Comparison of ENCODE assay signal across 12 cellular contexts in genomic region chr13:114236224-114236623, GRCh38. TPM values are rescaled to one million over a fixed set of nuclear protein-coding genes. Genes with fewer than 3 reads are reported as not detected.
DNase-seq lines count a peak whose midpoint lies in the region; ATAC-seq, FAIRE-seq and TF ChIP-seq lines count a peak whose summit lies in the region.
"Had no signal": no experiment of that assay in that cellular context is flagged by ENCODE, and none has a peak within 500 bp of the region (broad histone marks: within the 10 kb centered on the region; RNA-seq: fewer than 3 reads in every experiment).

No MANE protein-coding gene starts in this region.

- peak overlapping the region in 8 of 12 donors; percentile 59 to 99 (median 90) for H3K4me3 ChIP-seq in heart left ventricle
- peak overlapping the region; percentile 86 for H3K4me3 ChIP-seq in adipocyte (ENCODE audit: low read length)
- H3K4me3 ChIP-seq in liver (ENCODE audit: low read depth in 1 of 3, low read length in 3 of 3), result peak overlapping the region in 2 of 3 donors; percentile 82 to 99
- peak overlapping the region; percentile 94 for H3K4me3 ChIP-seq in upper lobe of right lung

- intact Hi-C loops in heart left ventricle (cut with DNase I) (no loop called here), Right ventricle myocardium inferior (cut with DNase I) (no loop called here), upper lobe of right lung (cut with DNase I) (no loop called here)

- WGBS in heart left ventricle, 4 donors, result 74 to 81% (median 78%) methylated on average over 4 of the region's 4 CpGs
- WGBS in liver, result 81% methylated on average over 4 of the region's 4 CpGs

- TF ChIP-seq POLR2A in heart left ventricle (IDR thresholded peaks at IDR 0.05), result no peak

- TF ChIP-seq CTCF in heart left ventricle (IDR thresholded peaks at IDR 0.05), result no peak
- TF ChIP-seq CTCF in liver (IDR thresholded peaks at IDR 0.05; ENCODE audit: low read depth, low read length, missing input control), result no peak
- no peak for TF ChIP-seq CTCF in upper lobe of right lung (IDR thresholded peaks at IDR 0.05)
- no peak for TF ChIP-seq CTCF in D721Med (IDR thresholded peaks at IDR 0.05; ENCODE audit: insufficient read depth, missing control alignments)

- H3K27me3 ChIP-seq in heart left ventricle, result no peaks in the 10 kb centered on the region
- no peaks in the 10 kb centered on the region for H3K27me3 ChIP-seq in adipocyte (replicated peaks; ENCODE audit: control insufficient read depth, insufficient read depth, low read length)
- H3K27me3 ChIP-seq in liver (ENCODE audit: control insufficient read depth in 4 of 4, insufficient read depth in 4 of 4, low read length in 3 of 4), result no peaks in the 10 kb centered on the region
- H3K27me3 ChIP-seq in upper lobe of right lung, result no peaks in the 10 kb centered on the region

- no peak for DNase-seq in heart left ventricle
- no peak for DNase-seq in Right ventricle myocardium inferior (ENCODE audit: missing footprints)
- no peak for DNase-seq in adipocyte (ENCODE audit: low read depth)
- no peak for DNase-seq in upper lobe of right lung
- DNase-seq in stimulated activated CD4-positive, alpha-beta T cell treated with anti-CD3 and anti-CD28 coated beads, Interleukin-12 subunit alpha, Interleukin-12 subunit beta, amount 100 ng/mL, for 4 hours, result no peak
- DNase-seq in D721Med (ENCODE audit: insufficient read length, low spot score), result no peak
- DNase-seq: activated effector memory CD4-positive, alpha-beta T cell treated with anti-CD3 and anti-CD28 coated beads, Interleukin-2, amount 50 U/mL, for 16 hours; DMS79 treated with DMSO at 0.1 percent for 48 hours had no signal

- no peak for FAIRE-seq in D721Med (lab: Jason Lieb, UNC)

- ATAC-seq in heart left ventricle (no peak), Right ventricle myocardium inferior (no peak), upper lobe of right lung (no peak), HG03565 (IDR thresholded peaks at IDR 0.05; ENCODE audit: unreplicated experiment) (no peak)

- peaks cover 0 to 48% (median 44%) of the 10 kb centered on the region in 9 donors for H3K36me3 ChIP-seq in heart left ventricle
- peaks cover 42% of the 10 kb centered on the region for H3K36me3 ChIP-seq in adipocyte (ENCODE audit: control insufficient read depth, insufficient read depth, low read length, severe bottlenecking)
- H3K36me3 ChIP-seq in liver (ENCODE audit: control insufficient read depth in 4 of 4, insufficient read depth in 3 of 4, low read depth in 1 of 4, low read length in 3 of 4), result peaks cover 4 to 35% (median 31%) of the 10 kb centered on the region in 4 donors
- H3K36me3 ChIP-seq in upper lobe of right lung, result peaks cover 47% of the 10 kb centered on the region

- H3K9me3 ChIP-seq in heart left ventricle (no peaks in the 10 kb centered on the region), adipocyte (ENCODE audit: control insufficient read depth, low read length) (no peaks in the 10 kb centered on the region), liver (ENCODE audit: control insufficient read depth in 4 of 4, low read length in 3 of 4) (no peaks in the 10 kb centered on the region), upper lobe of right lung (no peaks in the 10 kb centered on the region)

- H3K27ac ChIP-seq in heart left ventricle (peak overlapping the region in 5 of 12 donors; percentile 17 to 91 (median 82)), liver (ENCODE audit: low read depth in 1 of 2, low read length in 2 of 2) (peak overlapping the region; percentile 82 to 84), upper lobe of right lung (peak overlapping the region; percentile 27)

- H3K9ac ChIP-seq in adipocyte (ENCODE audit: low read length) (peak overlapping the region; percentile 85), liver (ENCODE audit: low read depth in 1 of 2, low read length in 2 of 2) (peak overlapping the region in 1 of 2 donors; percentile 83)

- no peak for TF ChIP-seq RAD21 in liver (IDR thresholded peaks at IDR 0.05)

- H3K4me1 ChIP-seq in heart left ventricle (peaks cover 0 to 22% (median 12%) of the 10 kb centered on the region in 12 donors), adipocyte (ENCODE audit: control insufficient read depth, insufficient read depth, low read length) (peaks cover 11% of the 10 kb centered on the region), liver (ENCODE audit: control insufficient read depth in 4 of 4, insufficient read depth in 4 of 4, low read length in 3 of 4) (peaks cover 2 to 11% (median 7%) of the 10 kb centered on the region in 4 donors), upper lobe of right lung (peaks cover 11% of the 10 kb centered on the region)

TF ChIP-seq in liver, 16 proteins besides CTCF, POLR2A, EP300 and RAD21:
- no peak for TF ChIP-seq TAF1 (conservative IDR thresholded peaks at IDR 0.05)

RNA-seq across cellular contexts. Expression of gene CDC16, which starts 1.5 kb away (rescaled TPM):
- total RNA-seq in heart left ventricle (10 to 100 TPM; 20.0 to 41.7 (median 31.6) TPM), Right ventricle myocardium inferior (36.7 TPM), liver (10 to 100 TPM; 34.1 to 38.7 TPM), upper lobe of right lung (65.5 TPM)
- polyA plus RNA-seq in heart left ventricle (10 to 100 TPM; 38.6 to 39.5 TPM), liver (10 to 100 TPM; 23.0 to 27.5 TPM)

RNA-seq across cellular contexts. Expression of gene UPF3A, which starts 45.2 kb away (rescaled TPM):
- total RNA-seq in heart left ventricle, result 10 to 100 TPM; 13.4 to 25.5 (median 20.3) TPM
- 10 to 100 TPM; 28.9 to 42.0 TPM for polyA plus RNA-seq in heart left ventricle
- 19.3 TPM for total RNA-seq in Right ventricle myocardium inferior
- 10 to 100 TPM; 12.0 to 22.3 TPM for total RNA-seq in liver
- 10 to 100 TPM; 11.0 to 26.5 TPM for polyA plus RNA-seq in liver
- total RNA-seq in upper lobe of right lung, result 35.6 TPM

RNA-seq across cellular contexts. Expression of gene CFAP97D2, which starts 57.2 kb away (rescaled TPM):
- not detected for total RNA-seq in heart left ventricle
- not detected for polyA plus RNA-seq in heart left ventricle
- not detected for total RNA-seq in Right ventricle myocardium inferior
- not detected for total RNA-seq in liver
- polyA plus RNA-seq in liver, result not detected
- not detected for total RNA-seq in upper lobe of right lung
- total RNA-seq: lung microvascular endothelial cell, NCI-H460 had no signal
